Comparison of ENCODE assay signal across 12 cellular contexts in genomic region chr10:3652886-3653285, GRCh38.
DNase-seq lines count a peak whose midpoint lies in the region; TF ChIP-seq lines count a peak whose summit lies in the region.
"Had no signal": no experiment of that assay in that cellular context is flagged by ENCODE, and none has a peak within 500 bp of the region (broad histone marks: within the 10 kb centered on the region; RNA-seq: fewer than 3 reads in every experiment).

No MANE protein-coding gene starts in this region.

- CTCF ChIA-PET in Caco-2 (lab: Charles Lee), result no interaction called here

- H3K4me3 Mint-ChIP-seq in activated T-helper 1 cell treated with anti-CD3 and anti-CD28 coated beads, Interleukin-12 subunit alpha, Interleukin-12 subunit beta, Interleukin-2, Interleukin-4 antibody, amounts not matched to agents 30 ng/mL and 10 ng/mL and 1 ng/mL, durations not matched to agents 14 hours and 24 hours and 36 hours, result peak overlapping the region; percentile 62
- peak overlapping the region; percentile 41 for H3K4me3 Mint-ChIP-seq in mesothelial cell of epicardium
- H3K4me3 Mint-ChIP-seq in Caco-2 (ENCODE audit: unreplicated experiment), result no peak overlapping the region

- no peaks in the 10 kb centered on the region for H3K36me3 ChIP-seq in Caco-2 (ENCODE audit: control insufficient read depth, insufficient read depth, low read length)
- H3K36me3 ChIP-seq: stomach had no signal

- H3K9me3 ChIP-seq in Caco-2, result no peaks in the 10 kb centered on the region
- H3K9me3 ChIP-seq: stomach had no signal

- H3K4me3 ChIP-seq in Caco-2 (ENCODE audit: low read depth, low read length), result no peak overlapping the region

- POLR2A ChIA-PET in Caco-2 (lab: Charles Lee), result interaction anchor here (0.5 kb wide), 1 partner anchor 133 kb away, joined by 3 read pairs; no protein-coding TSS in a partner anchor

- intact Hi-C loops in activated T-helper 1 cell treated with anti-CD3 and anti-CD28 coated beads, Interleukin-12 subunit alpha, Interleukin-12 subunit beta, Interleukin-2, Interleukin-4 antibody, amounts not matched to agents 30 ng/mL and 10 ng/mL and 1 ng/mL, durations not matched to agents 14 hours and 24 hours and 36 hours (cut with micrococcal nuclease), result no loop called here
- intact Hi-C loops in Caco-2 (cut with micrococcal nuclease; ENCODE audit: unreplicated experiment), result no loop called here

- no peak overlapping the region for H3K27ac Mint-ChIP-seq in activated T-helper 1 cell treated with anti-CD3 and anti-CD28 coated beads, Interleukin-12 subunit alpha, Interleukin-12 subunit beta, Interleukin-2, Interleukin-4 antibody, amounts not matched to agents 30 ng/mL and 10 ng/mL and 1 ng/mL, durations not matched to agents 14 hours and 24 hours and 36 hours
- H3K27ac Mint-ChIP-seq in mesothelial cell of epicardium (no peak overlapping the region), Caco-2 (ENCODE audit: unreplicated experiment) (no peak overlapping the region)

- no peaks in the 10 kb centered on the region for H3K36me3 Mint-ChIP-seq in activated T-helper 1 cell treated with anti-CD3 and anti-CD28 coated beads, Interleukin-12 subunit alpha, Interleukin-12 subunit beta, Interleukin-2, Interleukin-4 antibody, amounts not matched to agents 30 ng/mL and 10 ng/mL and 1 ng/mL, durations not matched to agents 14 hours and 24 hours and 36 hours (ENCODE audit: low read depth)
- H3K36me3 Mint-ChIP-seq in mesothelial cell of epicardium, result no peaks in the 10 kb centered on the region
- H3K36me3 Mint-ChIP-seq in Caco-2 (ENCODE audit: insufficient read depth, unreplicated experiment), result no peaks in the 10 kb centered on the region

- DNase-seq in stimulated activated CD4-positive, alpha-beta T cell treated with anti-CD3 and anti-CD28 coated beads, Interleukin-15, amount 100 ng/mL, for 24 hours, result peak; percentile 69
- DNase-seq in stimulated activated CD4-positive, alpha-beta T cell treated with anti-CD3 and anti-CD28 coated beads, Interleukin-12 subunit alpha, Interleukin-12 subunit beta, amount 100 ng/mL, for 4 hours, result no peak
- no peak for DNase-seq in activated T-helper 1 cell treated with anti-CD3 and anti-CD28 coated beads, Interleukin-12 subunit alpha, Interleukin-12 subunit beta, Interleukin-2, Interleukin-4 antibody, amounts not matched to agents 30 ng/mL and 10 ng/mL and 1 ng/mL, durations not matched to agents 14 hours and 24 hours and 36 hours (ENCODE audit: low spot score)
- DNase-seq in mesothelial cell of epicardium (ENCODE audit: low spot score in 2 of 2, unreplicated experiment in 2 of 2) (no peak), OCI-M2 (lab: John Stamatoyannopoulos, UW; ENCODE audit: unreplicated experiment) (no peak), iPS-NIHi11 (ENCODE audit: low spot score) (no peak), Caco-2 (no peak)
- no peak for DNase-seq in effector CD4-positive, alpha-beta T cell
- DNase-seq: activated CD4-positive, CD25-positive, alpha-beta regulatory T cell; COR-L47; NCI-H1048; stomach had no signal

- H3K4me1 ChIP-seq in Caco-2, result no peaks in the 10 kb centered on the region
- H3K4me1 ChIP-seq: stomach had no signal

- no TSS peak for BruUV-seq in Caco-2 (replicated peaks; lab: Mats Ljungman, UMichigan)

- peaks cover 30% of the 10 kb centered on the region for H3K4me1 Mint-ChIP-seq in activated T-helper 1 cell treated with anti-CD3 and anti-CD28 coated beads, Interleukin-12 subunit alpha, Interleukin-12 subunit beta, Interleukin-2, Interleukin-4 antibody, amounts not matched to agents 30 ng/mL and 10 ng/mL and 1 ng/mL, durations not matched to agents 14 hours and 24 hours and 36 hours (ENCODE audit: low read depth)
- peaks cover 2% of the 10 kb centered on the region for H3K4me1 Mint-ChIP-seq in mesothelial cell of epicardium
- H3K4me1 Mint-ChIP-seq in Caco-2 (ENCODE audit: low read depth, unreplicated experiment), result peaks cover 20% of the 10 kb centered on the region

- no peak for TF ChIP-seq CTCF in mesothelial cell of epicardium (IDR thresholded peaks at IDR 0.05; ENCODE audit: unreplicated experiment)
- TF ChIP-seq CTCF in Caco-2 (IDR thresholded peaks at IDR 0.05; ENCODE audit: insufficient read depth in 1 of 2, low read depth in 1 of 2, low read length in 1 of 2, severe bottlenecking in 1 of 2, unreplicated experiment in 1 of 2), result no peak

- H3K27me3 Mint-ChIP-seq in activated T-helper 1 cell treated with anti-CD3 and anti-CD28 coated beads, Interleukin-12 subunit alpha, Interleukin-12 subunit beta, Interleukin-2, Interleukin-4 antibody, amounts not matched to agents 30 ng/mL and 10 ng/mL and 1 ng/mL, durations not matched to agents 14 hours and 24 hours and 36 hours (ENCODE audit: insufficient read depth), result peaks cover 23% of the 10 kb centered on the region
- peaks cover 1% of the 10 kb centered on the region for H3K27me3 Mint-ChIP-seq in mesothelial cell of epicardium (ENCODE audit: low read depth)
- no peaks in the 10 kb centered on the region for H3K27me3 Mint-ChIP-seq in Caco-2 (ENCODE audit: insufficient read depth, unreplicated experiment)

- no peaks in the 10 kb centered on the region for H3K9me3 Mint-ChIP-seq in activated T-helper 1 cell treated with anti-CD3 and anti-CD28 coated beads, Interleukin-12 subunit alpha, Interleukin-12 subunit beta, Interleukin-2, Interleukin-4 antibody, amounts not matched to agents 30 ng/mL and 10 ng/mL and 1 ng/mL, durations not matched to agents 14 hours and 24 hours and 36 hours
- H3K9me3 Mint-ChIP-seq in mesothelial cell of epicardium (no peaks in the 10 kb centered on the region), Caco-2 (ENCODE audit: unreplicated experiment) (no peaks in the 10 kb centered on the region)

- H3K27me3 ChIP-seq in Caco-2 (replicated peaks; ENCODE audit: control insufficient read depth, insufficient read depth, low read length), result no peaks in the 10 kb centered on the region
- H3K27me3 ChIP-seq: stomach had no signal
